Comparison of ENCODE assay signal across 10 cellular contexts in genomic region chr21:14686466-14687276, GRCh38.
DNase-seq lines count a peak whose midpoint lies in the region; ATAC-seq and TF ChIP-seq lines count a peak whose summit lies in the region.
"Had no signal": no experiment of that assay in that cellular context is flagged by ENCODE, and none has a peak within 500 bp of the region (broad histone marks: within the 10 kb centered on the region; RNA-seq: fewer than 3 reads in every experiment).

No MANE protein-coding gene starts in this region.

- H3K4me1 Mint-ChIP-seq in activated naive CD4-positive, alpha-beta T cell treated with anti-CD3 and anti-CD28 coated beads, Interleukin-2, amount 10 ng/mL, durations not matched to agents 7 days and 5 days = peaks cover 36% of the 10 kb centered on the region
- peaks cover 16% of the 10 kb centered on the region for H3K4me1 Mint-ChIP-seq in nephron progenitor cell

- CTCF ChIA-PET in activated naive CD4-positive, alpha-beta T cell treated with anti-CD3 and anti-CD28 coated beads, Interleukin-2, amount 10 ng/mL, durations not matched to agents 7 days and 5 days (lab: Charles Lee) = interaction anchor here (1.1 to 2.4 kb wide), 2 partner anchors 11 to 240 kb away, joined by 3 to 8 read pairs; no protein-coding TSS in a partner anchor

- 64 to 65% methylated on average over 8 of the region's 8 CpGs for WGBS in transverse colon (ENCODE audit: low coverage in 1 of 2), 2 donors

- no peaks in the 10 kb centered on the region for H3K27me3 Mint-ChIP-seq in activated naive CD4-positive, alpha-beta T cell treated with anti-CD3 and anti-CD28 coated beads, Interleukin-2, amount 10 ng/mL, durations not matched to agents 7 days and 5 days
- H3K27me3 Mint-ChIP-seq in nephron progenitor cell (ENCODE audit: low read depth, poor library complexity) = no peaks in the 10 kb centered on the region

- peak; percentile 50 for ATAC-seq in HG02970 (IDR thresholded peaks at IDR 0.05; ENCODE audit: low FRiP score, unreplicated experiment)

- TF ChIP-seq CTCF in transverse colon (IDR thresholded peaks at IDR 0.05) (no peak), nephron progenitor cell (IDR thresholded peaks at IDR 0.05) (no peak)

- no peak overlapping the region for H3K4me3 ChIP-seq in transverse colon
- H3K4me3 ChIP-seq: lung had no signal

- no peak for TF ChIP-seq POLR2A in transverse colon (IDR thresholded peaks at IDR 0.05)

- H3K9me3 Mint-ChIP-seq in activated naive CD4-positive, alpha-beta T cell treated with anti-CD3 and anti-CD28 coated beads, Interleukin-2, amount 10 ng/mL, durations not matched to agents 7 days and 5 days = peaks cover 5% of the 10 kb centered on the region
- H3K9me3 Mint-ChIP-seq in nephron progenitor cell = peaks cover 3% of the 10 kb centered on the region

- H3K4me3 Mint-ChIP-seq in activated naive CD4-positive, alpha-beta T cell treated with anti-CD3 and anti-CD28 coated beads, Interleukin-2, amount 10 ng/mL, durations not matched to agents 7 days and 5 days = peak overlapping the region; percentile 13
- H3K4me3 Mint-ChIP-seq in nephron progenitor cell = no peak overlapping the region

- peak overlapping the region in 3 of 4 donors; percentile 15 to 35 (median 35) for H3K27ac ChIP-seq in transverse colon

- H3K4me1 ChIP-seq in transverse colon = no peaks in the 10 kb centered on the region
- H3K4me1 ChIP-seq: BE2C had no signal

- H3K27ac Mint-ChIP-seq in activated naive CD4-positive, alpha-beta T cell treated with anti-CD3 and anti-CD28 coated beads, Interleukin-2, amount 10 ng/mL, durations not matched to agents 7 days and 5 days = peak overlapping the region; percentile 64
- no peak overlapping the region for H3K27ac Mint-ChIP-seq in nephron progenitor cell

- TF ChIP-seq EP300 in transverse colon (IDR thresholded peaks at IDR 0.05; ENCODE audit: low read depth) = no peak

- H3K36me3 ChIP-seq in transverse colon = no peaks in the 10 kb centered on the region
- H3K36me3 ChIP-seq: BE2C had no signal

- peaks cover 11% of the 10 kb centered on the region for H3K36me3 Mint-ChIP-seq in activated naive CD4-positive, alpha-beta T cell treated with anti-CD3 and anti-CD28 coated beads, Interleukin-2, amount 10 ng/mL, durations not matched to agents 7 days and 5 days
- peaks cover 4% of the 10 kb centered on the region for H3K36me3 Mint-ChIP-seq in nephron progenitor cell (ENCODE audit: low read depth)

- in situ Hi-C loops in transverse colon (cut with MboI; ENCODE audit: low pct_ligation_motif_present in 1 of 4, low pct_unique_long_range_greater_than_20kb in 1 of 4, low sequenced_read_pairs in 3 of 4) = no loop called here

- no peaks in the 10 kb centered on the region for H3K27me3 ChIP-seq in transverse colon
- H3K27me3 ChIP-seq: BE2C had no signal

- H3K9me3 ChIP-seq in transverse colon = no peaks in the 10 kb centered on the region
- H3K9me3 ChIP-seq: BE2C had no signal

- DNase-seq in activated naive CD4-positive, alpha-beta T cell treated with anti-CD3 and anti-CD28 coated beads, Interleukin-2, amount 10 ng/mL, durations not matched to agents 7 days and 5 days = no peak
- no peak for DNase-seq in activated naive CD4-positive, alpha-beta T cell (lab: John Stamatoyannopoulos, UW)
- DNase-seq in OCI-M1 (lab: John Stamatoyannopoulos, UW) (peak; percentile 50), transverse colon (no peak), nephron progenitor cell (no peak), dedifferentiated amniotic fluid mesenchymal stem cell (ENCODE audit: extremely low spot score) (no peak)
- no peak for DNase-seq in effector CD4-positive, alpha-beta T cell
- DNase-seq: BE2C had no signal

- intact Hi-C loops in transverse colon (cut with DNase I; ENCODE audit: low total_unique reads) = no loop called here
